ENCODE assay signal across 10 cellular contexts in genomic region chr6:165663736-165664552, GRCh38. TPM values are rescaled to one million over a fixed set of nuclear protein-coding genes. Genes with fewer than 3 reads are reported as not detected.
DNase-seq lines count a peak whose midpoint lies in the region; ATAC-seq and TF ChIP-seq lines count a peak whose summit lies in the region.
"Had no signal": no experiment of that assay in that cellular context is flagged by ENCODE, and none has a peak within 500 bp of the region (broad histone marks: within the 10 kb centered on the region; RNA-seq: fewer than 3 reads in every experiment).

No MANE protein-coding gene starts in this region.

- peaks cover 2 to 6% of the 10 kb centered on the region in 2 donors for H3K4me1 Mint-ChIP-seq in immature natural killer cell

- H3K36me3 Mint-ChIP-seq in immature natural killer cell = peaks cover 0 to 3% (median 0%) of the 10 kb centered on the region in 3 donors

- H3K4ac ChIP-seq in neuronal stem cell (ENCODE audit: low read length) = no peak overlapping the region

- H2BK5ac ChIP-seq in neuronal stem cell (ENCODE audit: low read length) = no peak overlapping the region

- H3K27me3 ChIP-seq in BE2C = peaks cover 67% of the 10 kb centered on the region
- H3K27me3 ChIP-seq in neuronal stem cell (ENCODE audit: control insufficient read depth in 3 of 3, insufficient read depth in 3 of 3, low read depth in 1 of 3, low read length in 3 of 3) = peaks cover 0 to 22% (median 3%) of the 10 kb centered on the region in 3 experiments

- H3K9me3 Mint-ChIP-seq in immature natural killer cell = peaks cover 0 to 4% (median 0%) of the 10 kb centered on the region in 6 donors
- H3K9me3 Mint-ChIP-seq: dendritic cell treated with granulocyte-macrophage colony-stimulating factor and Interleukin-4, amounts not matched to agents 40 ng/mL and 50 ng/mL, for 4 days had no signal

- H3K23ac ChIP-seq in neuronal stem cell (ENCODE audit: low read depth, low read length, poor library complexity) = peak overlapping the region; percentile 76

- peak overlapping the region; percentile 86 for H3K4me2 ChIP-seq in neuronal stem cell (ENCODE audit: insufficient read depth, low read length, poor library complexity, severe bottlenecking)

- no peak overlapping the region for H2BK15ac ChIP-seq in neuronal stem cell (ENCODE audit: low read length)

- peak overlapping the region in 2 of 5 donors; percentile 27 to 29 for H3K4me3 Mint-ChIP-seq in immature natural killer cell
- H3K4me3 Mint-ChIP-seq: dendritic cell treated with granulocyte-macrophage colony-stimulating factor and Interleukin-4, amounts not matched to agents 40 ng/mL and 50 ng/mL, for 4 days had no signal

- peak overlapping the region; percentile 10 for H3K14ac ChIP-seq in neuronal stem cell (ENCODE audit: low read length)

- WGBS in neuronal stem cell (ENCODE audit: extremely low coverage in 2 of 2, insufficient read length in 2 of 2, insufficient replicate concordance in 1 of 2), 2 donors = no CpG with 5 or more reads among the region's 48 CpGs

- TF ChIP-seq CTCF in BE2C (IDR thresholded peaks at IDR 0.05; ENCODE audit: low read depth, low read length) (no peak), fibroblast of the aortic adventitia (IDR thresholded peaks at IDR 0.05; ENCODE audit: insufficient read depth, low read length) (no peak)

- H2AFZ ChIP-seq in neuronal stem cell (ENCODE audit: low read length) = peak overlapping the region; percentile 97

- peak overlapping the region; percentile 35 for H2BK12ac ChIP-seq in neuronal stem cell (ENCODE audit: low read length)

- no peak for ATAC-seq in HG03196 (IDR thresholded peaks at IDR 0.05; ENCODE audit: unreplicated experiment)

- H4K91ac ChIP-seq in neuronal stem cell (ENCODE audit: low read depth, low read length, poor library complexity) = no peak overlapping the region

- peak overlapping the region; percentile 45 for H3K9ac ChIP-seq in neuronal stem cell (ENCODE audit: low read depth, low read length, poor library complexity)

- H3K27ac ChIP-seq in neuronal stem cell (replicated peaks; ENCODE audit: low read length) = no peak overlapping the region

- peaks cover 7 to 18% (median 9%) of the 10 kb centered on the region in 3 donors for H3K27me3 Mint-ChIP-seq in immature natural killer cell (ENCODE audit: low read depth in 3 of 3)

- no peaks in the 10 kb centered on the region for H3K4me1 ChIP-seq in BE2C
- peaks cover 13 to 29% of the 10 kb centered on the region in 2 donors for H3K4me1 ChIP-seq in neuronal stem cell (ENCODE audit: control insufficient read depth in 2 of 2, insufficient read depth in 1 of 2, low read depth in 1 of 2, low read length in 2 of 2)

- peak overlapping the region; percentile 91 for H3K18ac ChIP-seq in neuronal stem cell (ENCODE audit: low read length)

- no peak overlapping the region for H3K27ac Mint-ChIP-seq in immature natural killer cell
- H3K27ac Mint-ChIP-seq: dendritic cell treated with granulocyte-macrophage colony-stimulating factor and Interleukin-4, amounts not matched to agents 40 ng/mL and 50 ng/mL, for 4 days had no signal

- H3K9me3 ChIP-seq in BE2C = no peaks in the 10 kb centered on the region
- H3K9me3 ChIP-seq in neuronal stem cell (replicated peaks in 1 of 2; ENCODE audit: control insufficient read depth in 2 of 2, insufficient read depth in 1 of 2, low read depth in 1 of 2, low read length in 2 of 2) = no peaks in the 10 kb centered on the region

- H3K36me3 ChIP-seq in BE2C = no peaks in the 10 kb centered on the region
- H3K36me3 ChIP-seq in neuronal stem cell (replicated peaks in 1 of 2; ENCODE audit: control insufficient read depth in 2 of 2, insufficient read depth in 2 of 2, low read length in 2 of 2) = peaks cover 0 to 6% of the 10 kb centered on the region in 2 donors

- H3K79me1 ChIP-seq in neuronal stem cell (ENCODE audit: low read depth, low read length) = peaks cover 6% of the 10 kb centered on the region

- H2AK5ac ChIP-seq in neuronal stem cell (ENCODE audit: low read depth, low read length) = no peak overlapping the region

- DNase-seq in BE2C (no peak), NCI-H1105 treated with DMSO at 0.1 percent for 48 hours (lab: John Stamatoyannopoulos, UW) (peak; percentile 50), fibroblast of the aortic adventitia (ENCODE audit: low read depth) (no peak), neuronal stem cell (ENCODE audit: low spot score) (peak; percentile 42), immature natural killer cell (no peak), NCI-H2171 (lab: John Stamatoyannopoulos, UW) (no peak), NCI-H2227 treated with DMSO at 0.1 percent for 48 hours (lab: John Stamatoyannopoulos, UW) (no peak)

- no peak overlapping the region for H4K8ac ChIP-seq in neuronal stem cell (ENCODE audit: low read depth, low read length)

- H3K4me3 ChIP-seq in BE2C (ENCODE audit: low read depth, low read length) (peak overlapping the region; percentile 24), fibroblast of the aortic adventitia (ENCODE audit: low read depth, low read length) (peak overlapping the region; percentile 75), neuronal stem cell (ENCODE audit: low read length in 2 of 2) (peak overlapping the region; percentile 84 to 98)

- H2BK120ac ChIP-seq in neuronal stem cell (ENCODE audit: low read depth, low read length) = no peak overlapping the region

RNA-seq across cellular contexts. Expression of gene PDE10A, which starts 0.9 kb away (rescaled TPM):
- 1.1 TPM for polyA plus RNA-seq in BE2C (2012; ENCODE audit: insufficient read depth, insufficient read length, low read depth)
- total RNA-seq in fibroblast of the aortic adventitia (ENCODE audit: low replicate concordance) = 6.1 and 12.7 TPM in 2 replicates
- polyA plus RNA-seq in neuronal stem cell (2013, experiment 1 of 2) = 9.7 TPM
- 9.7 TPM for polyA plus RNA-seq in neuronal stem cell (2013, experiment 2 of 2)
- polyA plus RNA-seq in immature natural killer cell = not detected
- total RNA-seq: T-helper 1 cell treated with Interleukin-12 subunit alpha and Interleukin-12 subunit beta and Interleukin-4 antibody, amounts not matched to agents 30 ng/mL and 1 ng/mL, for 36 hours had no signal

Comparison
In these comparisons a context has a peak if more than half of its experiments do, and no peak if none do; other contexts are left out.
1. DNase-seq: peak in NCI-H1105 treated with DMSO at 0.1 percent for 48 hours (single experiment) and neuronal stem cell (single experiment); none in BE2C (single experiment), fibroblast of the aortic adventitia (single experiment), immature natural killer cell (0 of 3), NCI-H2171 (single experiment) and NCI-H2227 treated with DMSO at 0.1 percent for 48 hours (single experiment).
2. H3K4me3 ChIP-seq: peak in every context shown above with its lines; median percentile 91 in neuronal stem cell; 75 in fibroblast of the aortic adventitia; 24 in BE2C.